Comparison of ENCODE assay signal across 8 cellular contexts in genomic region chr21:29376556-29376955, GRCh38.
A peak's percentile ranks its signal among the peaks of the same experiment; 100 is the strongest.
DNase-seq lines count a peak whose midpoint lies in the region; ATAC-seq and TF ChIP-seq lines count a peak whose summit lies in the region.

No MANE protein-coding gene starts in this region.

- no peaks in the 10 kb centered on the region for H3K9me3 Mint-ChIP-seq in CD4-positive, CD25-positive, alpha-beta regulatory T cell

- H3K4me1 ChIP-seq in CD4-positive, CD25-positive, alpha-beta regulatory T cell (ENCODE audit: control insufficient read depth, insufficient read depth, low read length, poor library complexity, severe bottlenecking): peaks cover 8% of the 10 kb centered on the region
- H3K4me1 ChIP-seq in ascending aorta: no peaks in the 10 kb centered on the region

- peak overlapping the region in 1 of 4 donors; percentile 0 for H3K4me3 Mint-ChIP-seq in CD4-positive, CD25-positive, alpha-beta regulatory T cell

- no peaks in the 10 kb centered on the region for H3K36me3 ChIP-seq in CD4-positive, CD25-positive, alpha-beta regulatory T cell (ENCODE audit: control insufficient read depth, insufficient read depth, low read length)
- no peaks in the 10 kb centered on the region for H3K36me3 ChIP-seq in ascending aorta

- peak overlapping the region; percentile 45 to 79 (median 76) for H3K27ac Mint-ChIP-seq in CD4-positive, CD25-positive, alpha-beta regulatory T cell

- peaks cover 7 to 19% (median 11%) of the 10 kb centered on the region in 4 donors for H3K4me1 Mint-ChIP-seq in CD4-positive, CD25-positive, alpha-beta regulatory T cell

- intact Hi-C loops in ascending aorta (cut with DNase I) (no loop called here), left colon (cut with DNase I, micrococcal nuclease) (no loop called here)

- peak; percentile 19 to 32 (median 21) for TF ChIP-seq CTCF in ascending aorta (IDR thresholded peaks at IDR 0.05)

- H3K36me3 Mint-ChIP-seq in CD4-positive, CD25-positive, alpha-beta regulatory T cell: peaks cover 9% of the 10 kb centered on the region

- no peaks in the 10 kb centered on the region for H3K27me3 ChIP-seq in CD4-positive, CD25-positive, alpha-beta regulatory T cell (ENCODE audit: control insufficient read depth, insufficient read depth, low read length)
- H3K27me3 ChIP-seq in ascending aorta: no peaks in the 10 kb centered on the region

- peak overlapping the region; percentile 23 for H3K4me3 ChIP-seq in CD4-positive, CD25-positive, alpha-beta regulatory T cell (ENCODE audit: low read depth, low read length)
- no peak overlapping the region for H3K4me3 ChIP-seq in ascending aorta

- peak; percentile 11 to 87 (median 56) for DNase-seq in CD4-positive, CD25-positive, alpha-beta regulatory T cell
- DNase-seq in T follicular helper cell (ENCODE audit: low read depth) (peak; percentile 24), ascending aorta (ENCODE audit: low spot score in 2 of 2) (no peak), left colon (peak in 1 of 2 donors; percentile 67)
- peak in 5 of 6 experiments; percentile 1 to 29 (median 17) for DNase-seq in stimulated activated naive CD4-positive, alpha-beta T cell (lab: John Stamatoyannopoulos, UW)

- ATAC-seq in CD4-positive, CD25-positive, alpha-beta regulatory T cell (ENCODE audit: low read depth in 2 of 2): peak; percentile 86
- ATAC-seq in GM18861 (IDR thresholded peaks at IDR 0.05; ENCODE audit: unreplicated experiment): peak; percentile 82
- peak; percentile 69 for ATAC-seq in HG03196 (IDR thresholded peaks at IDR 0.05; ENCODE audit: unreplicated experiment)
- peak; percentile 78 for ATAC-seq in left colon
- ATAC-seq in HG02970 (IDR thresholded peaks at IDR 0.05; ENCODE audit: low FRiP score, unreplicated experiment): no peak

- no peak overlapping the region for H3K27ac ChIP-seq in CD4-positive, CD25-positive, alpha-beta regulatory T cell (ENCODE audit: insufficient read depth, low read length, poor library complexity, severe bottlenecking)
- H3K27ac ChIP-seq in ascending aorta: no peak overlapping the region

- no peaks in the 10 kb centered on the region for H3K9me3 ChIP-seq in CD4-positive, CD25-positive, alpha-beta regulatory T cell (ENCODE audit: control insufficient read depth in 2 of 2, low read length in 2 of 2)
- no peaks in the 10 kb centered on the region for H3K9me3 ChIP-seq in ascending aorta

- H3K27me3 Mint-ChIP-seq in CD4-positive, CD25-positive, alpha-beta regulatory T cell: no peaks in the 10 kb centered on the region

Comparison
In these comparisons a context has a peak if more than half of its experiments do, and no peak if none do; other contexts are left out.
1. DNase-seq: peak in CD4-positive, CD25-positive, alpha-beta regulatory T cell (3 of 3), T follicular helper cell (single experiment) and stimulated activated naive CD4-positive, alpha-beta T cell (5 of 6); none in ascending aorta (0 of 2).